8 cellular contexts compared by ENCODE assay signal in genomic region chr2:238202326-238203103, GRCh38. TPM values are rescaled to one million over a fixed set of nuclear protein-coding genes. Genes with fewer than 3 reads are reported as not detected.
DNase-seq lines count a peak whose midpoint lies in the region; ATAC-seq, FAIRE-seq and TF ChIP-seq lines count a peak whose summit lies in the region.

No MANE protein-coding gene starts in this region.

- ATAC-seq in pancreas (no peak), sciatic nerve (no peak), GM21576 (IDR thresholded peaks at IDR 0.05; ENCODE audit: unreplicated experiment) (no peak)

- no peak for TF ChIP-seq POLR2A in esophagus squamous epithelium (IDR thresholded peaks at IDR 0.05)

- peaks cover 30 to 43% (median 31%) of the 10 kb centered on the region in 10 experiments for H3K4me1 ChIP-seq in BLaER1 treated with 17β-estradiol and CSF1 and Interleukin-3, amounts not matched to agents 10 nM and 100 nM
- H3K4me1 ChIP-seq in HAP-1 (peaks cover 11% of the 10 kb centered on the region), esophagus squamous epithelium (peaks cover 33 to 57% (median 34%) of the 10 kb centered on the region in 3 donors), pancreas (peaks cover 11 to 14% (median 12%) of the 10 kb centered on the region in 3 donors)

- H3K27me3 ChIP-seq in BLaER1 treated with 17β-estradiol and CSF1 and Interleukin-3, amounts not matched to agents 10 nM and 100 nM, result no peaks in the 10 kb centered on the region
- H3K27me3 ChIP-seq in HAP-1 (ENCODE audit: low read depth), result no peaks in the 10 kb centered on the region
- no peaks in the 10 kb centered on the region for H3K27me3 ChIP-seq in WERI-Rb-1 (ENCODE audit: insufficient read depth, low read depth, severe bottlenecking)
- H3K27me3 ChIP-seq in esophagus squamous epithelium, result peaks cover 0 to 3% (median 0%) of the 10 kb centered on the region in 4 donors
- H3K27me3 ChIP-seq in pancreas, result no peaks in the 10 kb centered on the region

- no peak for FAIRE-seq in pancreas (lab: Jason Lieb, UNC)

- DNase-seq in HAP-1 (ENCODE audit: low spot score in 2 of 2) (peak in 1 of 2 experiments; percentile 3), WERI-Rb-1 (peak; percentile 31), esophagus squamous epithelium (lab: John Stamatoyannopoulos, UW) (no peak), pancreas (no peak), sciatic nerve (ENCODE audit: low spot score) (no peak), UCSD-AML1 (lab: John Stamatoyannopoulos, UW; ENCODE audit: unreplicated experiment) (no peak)

- H3K4me2 ChIP-seq in BLaER1 treated with 17β-estradiol and CSF1 and Interleukin-3, amounts not matched to agents 10 nM and 100 nM, result peak overlapping the region; percentile 88 to 98 (median 96)

- peak overlapping the region; percentile 90 to 99 (median 96) for H3K27ac ChIP-seq in BLaER1 treated with 17β-estradiol and CSF1 and Interleukin-3, amounts not matched to agents 10 nM and 100 nM
- peak overlapping the region; percentile 90 for H3K27ac ChIP-seq in WERI-Rb-1
- peak overlapping the region; percentile 88 to 99 (median 98) for H3K27ac ChIP-seq in esophagus squamous epithelium
- H3K27ac ChIP-seq in pancreas, result peak overlapping the region; percentile 65 to 86 (median 72)

- WGBS in esophagus squamous epithelium, 2 donors, result 10% methylated on average over 17 to 26 of the region's 30 CpGs
- WGBS in pancreas, 2 donors, result 4 to 6% methylated on average over 30 of the region's 30 CpGs

- H3K36me3 ChIP-seq in BLaER1 treated with 17β-estradiol and CSF1 and Interleukin-3, amounts not matched to agents 10 nM and 100 nM, result peaks cover 0 to 38% (median 6%) of the 10 kb centered on the region in 11 experiments; a peak in 9 of 22 replicates
- H3K36me3 ChIP-seq in HAP-1 (replicated peaks), result 0 out of 2 replicates have a peak, but pooled peaks cover 5% of the 10 kb centered on the region
- peaks cover 14% of the 10 kb centered on the region for H3K36me3 ChIP-seq in WERI-Rb-1
- H3K36me3 ChIP-seq in esophagus squamous epithelium, result no peaks in the 10 kb centered on the region
- no peaks in the 10 kb centered on the region for H3K36me3 ChIP-seq in pancreas

- H3K4me3 ChIP-seq in BLaER1 treated with 17β-estradiol and CSF1 and Interleukin-3, amounts not matched to agents 10 nM and 100 nM, result peak overlapping the region; percentile 87 to 98 (median 98)
- H3K4me3 ChIP-seq in HAP-1 (peak overlapping the region; percentile 49), WERI-Rb-1 (ENCODE audit: low read depth, low read length) (peak overlapping the region; percentile 76), esophagus squamous epithelium (peak overlapping the region; percentile 75 to 97 (median 94)), pancreas (peak overlapping the region; percentile 71 to 91 (median 79))

- TF ChIP-seq CTCF in WERI-Rb-1 (IDR thresholded peaks at IDR 0.05; ENCODE audit: low read depth, low read length) (no peak), esophagus squamous epithelium (IDR thresholded peaks at IDR 0.05) (no peak), pancreas (IDR thresholded peaks at IDR 0.05) (no peak)

- intact Hi-C loops in esophagus squamous epithelium (cut with DNase I), result no loop called here
- intact Hi-C loops in pancreas (cut with DNase I), result no loop called here
- intact Hi-C loops in sciatic nerve (cut with DNase I), result no loop called here

- no peaks in the 10 kb centered on the region for H3K9me3 ChIP-seq in BLaER1 treated with 17β-estradiol and CSF1 and Interleukin-3, amounts not matched to agents 10 nM and 100 nM (replicated peaks in 1 of 11)
- H3K9me3 ChIP-seq in HAP-1 (peaks cover 11% of the 10 kb centered on the region), WERI-Rb-1 (ENCODE audit: severe bottlenecking) (peaks cover 10% of the 10 kb centered on the region), esophagus squamous epithelium (no peaks in the 10 kb centered on the region), pancreas (no peaks in the 10 kb centered on the region)

- H4K20me1 ChIP-seq in BLaER1 treated with 17β-estradiol and CSF1 and Interleukin-3, amounts not matched to agents 10 nM and 100 nM, result peaks cover 49 to 59% (median 57%) of the 10 kb centered on the region in 11 experiments

- peak overlapping the region; percentile 94 to 99 (median 98) for H3K9ac ChIP-seq in BLaER1 treated with 17β-estradiol and CSF1 and Interleukin-3, amounts not matched to agents 10 nM and 100 nM

- in situ Hi-C loops in HAP-1 (cut with MboI; ENCODE audit: low sequenced_read_pairs), result no loop called here

RNA-seq across cellular contexts. Expression of gene ILKAP, which starts 1.0 kb away (rescaled TPM):
- 10 to 100 TPM; 13.3 to 38.3 (median 20.7) TPM for total RNA-seq in esophagus squamous epithelium
- 10 to 100 TPM; 14.0 to 25.5 (median 19.3) TPM for total RNA-seq in pancreas
- 10 to 100 TPM; 62.8 to 91.6 TPM for polyA plus RNA-seq in pancreas
- total RNA-seq in sciatic nerve, result 61.7 TPM

RNA-seq across cellular contexts. Expression of gene HES6, which starts 37.3 kb away (rescaled TPM):
- total RNA-seq in esophagus squamous epithelium (1 to 10 TPM; 3.1 to 5.1 (median 4.2) TPM), pancreas (10 to 100 TPM in 4 of 6 donors, 1 to 10 TPM in 2; 4.9 to 18.9 (median 16.0) TPM), sciatic nerve (6.1 TPM)
- polyA plus RNA-seq in pancreas, result 10 to 100 TPM; 11.1 to 22.7 TPM

RNA-seq across cellular contexts. Expression of gene ERFE, which starts 43.7 kb away (rescaled TPM):
- total RNA-seq in esophagus squamous epithelium (under 1 TPM in 1 of 4 donors, not detected in 3; 0.19 TPM), pancreas (under 1 TPM in 4 of 6 donors, not detected in 2; 0.14 to 0.88 (median 0.54) TPM), sciatic nerve (0.58 TPM)
- polyA plus RNA-seq in pancreas, result 1 to 10 TPM in 1 of 2 donors, under 1 TPM in 1; 0.61 to 4.9 TPM
